ENCODE assay signal across 12 cellular contexts in genomic region chr20:34062651-34063482, GRCh38. TPM values are rescaled to one million over a fixed set of nuclear protein-coding genes. Genes with fewer than 3 reads are reported as not detected.
DNase-seq lines count a peak whose midpoint lies in the region; ATAC-seq, FAIRE-seq and TF ChIP-seq lines count a peak whose summit lies in the region.
"Had no signal": no experiment of that assay in that cellular context is flagged by ENCODE, and none has a peak within 500 bp of the region (broad histone marks: within the 10 kb centered on the region; RNA-seq: fewer than 3 reads in every experiment).

No MANE protein-coding gene starts in this region.

- ATAC-seq in CD4-positive, alpha-beta T cell (ENCODE audit: poor library complexity) = no peak
- ATAC-seq in natural killer cell (peak; percentile 7 to 24 (median 18)), HG03139 (IDR thresholded peaks at IDR 0.05; ENCODE audit: unreplicated experiment) (no peak), HG02870 (IDR thresholded peaks at IDR 0.05; ENCODE audit: unreplicated experiment) (no peak)

- H3K27me3 Mint-ChIP-seq in CD4-positive, alpha-beta T cell = no peaks in the 10 kb centered on the region
- no peaks in the 10 kb centered on the region for H3K27me3 Mint-ChIP-seq in natural killer cell (ENCODE audit: low read depth in 2 of 2)

- H3K4me1 Mint-ChIP-seq in CD4-positive, alpha-beta T cell (ENCODE audit: low read depth) = peaks cover 81% of the 10 kb centered on the region
- H3K4me1 Mint-ChIP-seq in natural killer cell = peaks cover 80 to 84% of the 10 kb centered on the region in 2 donors

- intact Hi-C loops in CD4-positive, alpha-beta T cell (cut with DNase I, micrococcal nuclease) = no loop called here
- intact Hi-C loops in natural killer cell (cut with micrococcal nuclease) = no loop called here

- no peaks in the 10 kb centered on the region for H3K9me3 Mint-ChIP-seq in CD4-positive, alpha-beta T cell
- no peaks in the 10 kb centered on the region for H3K9me3 Mint-ChIP-seq in natural killer cell

- CTCF ChIA-PET in CD4-positive, alpha-beta T cell (lab: Charles Lee) = no interaction called here
- CTCF ChIA-PET in HEK293 (lab: Yijun Ruan, JAX) = interaction anchor here (0.6 to 2.0 kb wide), 3 partner anchors 124 to 150 kb away, joined by 3 to 7 read pairs (median 6); no protein-coding TSS in a partner anchor

- no peak for DNase-seq in CD4-positive, alpha-beta T cell
- DNase-seq in bronchial epithelial cell (ENCODE audit: low read depth) (peak; percentile 77), natural killer cell (no peak), NCI-H1694 treated with DMSO at 0.1 percent for 48 hours (lab: John Stamatoyannopoulos, UW) (no peak)
- DNase-seq in activated CD4-positive, CD25-positive, alpha-beta regulatory T cell (lab: John Stamatoyannopoulos, UW) = no peak
- DNase-seq: activated CD8-positive, alpha-beta memory T cell treated with anti-CD3 and anti-CD28 coated beads, Interleukin-2, amount 50 U/mL, for 48 hours; Caco-2; NCI-H524 treated with DMSO at 0.1 percent for 48 hours; T1000 had no signal

- no peak overlapping the region for H3K27ac ChIP-seq in CD4-positive, alpha-beta T cell (ENCODE audit: low read depth, low read length)
- H3K27ac ChIP-seq in HEK293 (ENCODE audit: extremely low read depth, low read depth, low read length) = no peak overlapping the region

- H3K4me1 ChIP-seq in HEK293 (ENCODE audit: control insufficient read depth, insufficient read depth, low read length) = no peaks in the 10 kb centered on the region
- H3K4me1 ChIP-seq: Caco-2 had no signal

- H3K9me3 ChIP-seq in CD4-positive, alpha-beta T cell (ENCODE audit: control insufficient read depth, low read length) = no peaks in the 10 kb centered on the region
- no peaks in the 10 kb centered on the region for H3K9me3 ChIP-seq in HEK293 (ENCODE audit: control insufficient read depth, insufficient read depth, low read depth, low read length)
- H3K9me3 ChIP-seq: Caco-2 had no signal

- no peak for FAIRE-seq in bronchial epithelial cell (lab: Jason Lieb, UNC)

- peak overlapping the region; percentile 78 for H3K27ac Mint-ChIP-seq in CD4-positive, alpha-beta T cell
- peak overlapping the region; percentile 66 to 81 for H3K27ac Mint-ChIP-seq in natural killer cell

- POLR2A ChIA-PET in CD4-positive, alpha-beta T cell (lab: Charles Lee) = no interaction called here
- POLR2A ChIA-PET in HEK293 (lab: Yijun Ruan, JAX) = no interaction called here

- no peak overlapping the region for H3K4me3 Mint-ChIP-seq in CD4-positive, alpha-beta T cell
- H3K4me3 Mint-ChIP-seq in natural killer cell = no peak overlapping the region

- H3K4me3 ChIP-seq in HEK293 (ENCODE audit: low read depth, low read length) (no peak overlapping the region), bronchial epithelial cell (ENCODE audit: low read depth, low read length) (no peak overlapping the region)

- TF ChIP-seq CTCF in CD4-positive, alpha-beta T cell (IDR thresholded peaks at IDR 0.05) = no peak
- TF ChIP-seq CTCF in HEK293 (tag by site-specific recombination; IDR thresholded peaks at IDR 0.05) (no peak), bronchial epithelial cell (IDR thresholded peaks at IDR 0.05; ENCODE audit: insufficient read depth, low read length, severe bottlenecking) (no peak), natural killer cell (IDR thresholded peaks at IDR 0.05) (no peak)

- H3K36me3 ChIP-seq in HEK293 (ENCODE audit: control insufficient read depth in 2 of 2, insufficient read depth in 1 of 2, low read length in 2 of 2) = peaks cover 0 to 14% of the 10 kb centered on the region in 2 experiments; a peak in 1 of 3 replicates
- peaks cover 1% of the 10 kb centered on the region for H3K36me3 ChIP-seq in bronchial epithelial cell (ENCODE audit: control insufficient read depth, insufficient read depth, low read length)

- no peaks in the 10 kb centered on the region for H3K27me3 ChIP-seq in CD4-positive, alpha-beta T cell (ENCODE audit: control insufficient read depth, insufficient read depth, low read length)
- H3K27me3 ChIP-seq in bronchial epithelial cell (ENCODE audit: control insufficient read depth, insufficient read depth, low read length) = no peaks in the 10 kb centered on the region

- peaks cover 46% of the 10 kb centered on the region for H3K36me3 Mint-ChIP-seq in CD4-positive, alpha-beta T cell (ENCODE audit: low read depth)
- H3K36me3 Mint-ChIP-seq in natural killer cell = no peaks in the 10 kb centered on the region

TF ChIP-seq in HEK293, 187 proteins besides CTCF, POLR2A, EP300 and RAD21:
- no peak for TF ChIP-seq SALL2 (tag by site-specific recombination; IDR thresholded peaks at IDR 0.05; ENCODE audit: borderline replicate concordance)
- 0 out of 2 replicates have a peak, but pooled peaks have one; percentile 20 for TF ChIP-seq SP7 (tag by site-specific recombination; IDR thresholded peaks at IDR 0.05)
- TF ChIP-seq ZNF473 (tag by site-specific recombination; IDR thresholded peaks at IDR 0.05) = no peak
- TF ChIP-seq GLIS2 (tag by site-specific recombination; IDR thresholded peaks at IDR 0.05) = no peak
- TF ChIP-seq ZBTB20 (tag by site-specific recombination; IDR thresholded peaks at IDR 0.05) = no peak

RNA-seq across cellular contexts. Expression of gene EIF2S2, which starts 49.2 kb away (rescaled TPM):
- total RNA-seq in CD4-positive, alpha-beta T cell = 10 to 100 TPM; 21.8 to 23.2 TPM
- total RNA-seq in bronchial epithelial cell (129 and 171 TPM in 2 replicates), natural killer cell (10 to 100 TPM; 17.6 to 20.0 (median 17.6) TPM)

Comparison
In these comparisons a context has a peak if more than half of its experiments do, and no peak if none do; other contexts are left out.
1. ATAC-seq: peak in natural killer cell (3 of 3); none in CD4-positive, alpha-beta T cell (single experiment), HG03139 (single experiment) and HG02870 (single experiment).